ENCODE assay signal across 17 cellular contexts in the genomic region with DNA sequence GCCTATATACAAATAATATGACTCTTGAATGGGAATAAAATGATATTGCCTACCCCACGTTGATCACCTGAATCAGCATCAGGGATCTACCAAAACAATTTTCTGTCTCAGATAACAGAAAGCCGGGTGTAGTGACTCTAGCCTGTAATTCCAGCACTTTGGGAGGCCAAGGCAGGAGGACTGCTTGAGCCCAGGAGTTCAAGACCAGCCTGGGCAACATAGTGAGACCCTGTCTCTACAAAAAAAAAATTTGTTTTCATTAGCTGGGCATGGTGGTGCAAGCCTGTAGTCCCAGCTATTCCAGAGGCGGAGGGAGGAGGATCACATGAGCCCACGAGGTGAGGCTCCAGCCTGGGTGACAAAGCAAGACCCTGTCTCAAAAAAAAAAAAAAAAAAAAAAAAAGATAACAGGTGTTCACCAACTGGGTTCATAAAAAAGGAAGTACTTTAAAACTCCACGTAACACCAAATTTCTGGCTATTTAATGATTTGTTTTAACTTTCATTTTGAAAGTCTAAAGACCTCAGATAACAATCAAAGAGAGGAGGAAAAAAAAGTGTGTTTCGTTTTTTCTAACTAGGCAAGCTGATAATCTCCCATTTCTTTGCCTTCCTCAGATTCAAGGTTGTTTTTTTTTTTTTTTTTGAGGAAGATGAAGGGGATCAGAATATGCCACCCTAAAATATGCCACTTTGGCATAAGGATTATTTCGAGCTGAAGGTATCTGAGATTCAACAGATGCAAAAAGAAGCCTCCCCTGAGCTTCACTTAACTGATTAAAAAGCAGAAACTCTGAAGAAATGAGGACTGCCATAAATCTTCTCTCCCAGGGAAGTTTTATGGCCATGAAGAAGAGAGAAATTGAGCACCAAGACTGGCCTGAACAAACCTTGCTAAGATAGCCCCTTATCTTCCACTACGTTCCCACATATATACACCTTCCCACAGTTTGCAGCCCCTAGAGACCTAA. TPM values are rescaled to one million over a fixed set of nuclear protein-coding genes. Genes with fewer than 3 reads are reported as not detected.
DNase-seq lines count a peak whose midpoint lies in the region; ATAC-seq, FAIRE-seq and TF ChIP-seq lines count a peak whose summit lies in the region.
"Had no signal": no experiment of that assay in that cellular context is flagged by ENCODE, and none has a peak within 500 bp of the region (broad histone marks: within the 10 kb centered on the region; RNA-seq: fewer than 3 reads in every experiment).

No MANE protein-coding gene starts in this region.

- H3K27ac ChIP-seq in CD4-positive, alpha-beta T cell (ENCODE audit: low read depth, low read length), result peak overlapping the region; percentile 44
- H3K27ac ChIP-seq: brain microvascular endothelial cell, pancreas, skin epidermis had no signal

- no peak for DNase-seq in CD4-positive, alpha-beta T cell
- no peak for DNase-seq in WTC11 (ENCODE audit: low spot score)
- DNase-seq in immature natural killer cell, result no peak
- DNase-seq in RCC 7860 (ENCODE audit: low spot score), result no peak
- no peak for DNase-seq in activated CD4-positive, CD25-positive, alpha-beta regulatory T cell treated with anti-CD3 and anti-CD28 coated beads, Interleukin-2, amount 50 U/mL, for 72 hours
- DNase-seq: activated effector memory CD4-positive, alpha-beta T cell treated with Interleukin-2 at 50 U/mL for 16 hours; brain microvascular endothelial cell; DMS79 treated with DMSO at 0.1 percent for 48 hours; hippocampal formation; left cardiac atrium; NCI-H1436 treated with DMSO at 0.1 percent for 48 hours; pancreas; PC-3 had no signal

- H3K4me3 Mint-ChIP-seq in CD4-positive, alpha-beta T cell, result peak overlapping the region; percentile 72
- no peak overlapping the region for H3K4me3 Mint-ChIP-seq in WTC11
- peak overlapping the region in 1 of 5 donors; percentile 16 for H3K4me3 Mint-ChIP-seq in immature natural killer cell

- H3K27me3 Mint-ChIP-seq in CD4-positive, alpha-beta T cell, result no peaks in the 10 kb centered on the region
- H3K27me3 Mint-ChIP-seq in WTC11 (ENCODE audit: low read depth) (no peaks in the 10 kb centered on the region), immature natural killer cell (ENCODE audit: low read depth in 3 of 3) (no peaks in the 10 kb centered on the region)

- H3K9me3 ChIP-seq in CD4-positive, alpha-beta T cell (ENCODE audit: control insufficient read depth, low read length), result no peaks in the 10 kb centered on the region
- H3K9me3 ChIP-seq: HAP-1, pancreas had no signal

- POLR2A ChIA-PET in CD4-positive, alpha-beta T cell (lab: Charles Lee), result interaction anchor here (1.0 to 1.8 kb wide), 3 partner anchors 11 to 44 kb away, joined by 5 to 6 read pairs (median 5); a partner anchor contains a TSS
- POLR2A ChIA-PET in WTC11 (lab: Charles Lee), result no interaction called here

- H3K36me3 Mint-ChIP-seq in CD4-positive, alpha-beta T cell (ENCODE audit: low read depth), result peaks cover 79% of the 10 kb centered on the region
- H3K36me3 Mint-ChIP-seq in WTC11 (no peaks in the 10 kb centered on the region; the same call in 1 of the 2 replicates), immature natural killer cell (peaks cover 27 to 46% (median 27%) of the 10 kb centered on the region in 3 donors)

- intact Hi-C loops in CD4-positive, alpha-beta T cell (cut with DNase I, micrococcal nuclease), result loop anchor here in 1 of 2 experiments (5.0 to 10.0 kb wide), 3 partner anchors 33 to 57 kb away; no protein-coding TSS in a partner anchor

- H3K27ac Mint-ChIP-seq in CD4-positive, alpha-beta T cell, result peak overlapping the region; percentile 82
- H3K27ac Mint-ChIP-seq in WTC11, result no peak overlapping the region
- H3K27ac Mint-ChIP-seq in immature natural killer cell, result peak overlapping the region; percentile 46 to 88 (median 66)

- CTCF ChIA-PET in CD4-positive, alpha-beta T cell (lab: Charles Lee), result interaction anchor here (1.0 kb wide), 1 partner anchor 13 kb away, joined by 3 read pairs; no protein-coding TSS in a partner anchor
- CTCF ChIA-PET in WTC11 (lab: Charles Lee), result no interaction called here

- no peak for FAIRE-seq in RCC 7860 (lab: Jason Lieb, UNC)
- FAIRE-seq: pancreas had no signal

- no peaks in the 10 kb centered on the region for H3K27me3 ChIP-seq in CD4-positive, alpha-beta T cell (ENCODE audit: control insufficient read depth, insufficient read depth, low read length)
- H3K27me3 ChIP-seq: brain microvascular endothelial cell, pancreas had no signal

- H3K9me3 Mint-ChIP-seq in CD4-positive, alpha-beta T cell, result no peaks in the 10 kb centered on the region
- H3K9me3 Mint-ChIP-seq in WTC11 (no peaks in the 10 kb centered on the region), immature natural killer cell (no peaks in the 10 kb centered on the region)

- ATAC-seq in CD4-positive, alpha-beta T cell (ENCODE audit: poor library complexity), result peak; percentile 45
- ATAC-seq in GM18868 (IDR thresholded peaks at IDR 0.05; ENCODE audit: unreplicated experiment) (peak; percentile 51), WTC11 (no peak), HG02885 (IDR thresholded peaks at IDR 0.05; ENCODE audit: poor library complexity, unreplicated experiment) (no peak)
- ATAC-seq: left cardiac atrium, pancreas, PC-3 had no signal

- H3K4me1 Mint-ChIP-seq in CD4-positive, alpha-beta T cell (ENCODE audit: low read depth), result peaks cover 62% of the 10 kb centered on the region
- H3K4me1 Mint-ChIP-seq in WTC11 (peaks cover 13% of the 10 kb centered on the region), immature natural killer cell (peaks cover 53 to 83% of the 10 kb centered on the region in 2 donors)

- no peak for TF ChIP-seq CTCF in CD4-positive, alpha-beta T cell (IDR thresholded peaks at IDR 0.05)
- no peak for TF ChIP-seq CTCF in WTC11 (IDR thresholded peaks at IDR 0.05)

TF ChIP-seq in WTC11, 78 proteins besides CTCF, POLR2A, EP300 and RAD21:
- TF ChIP-seq ZNF232 (CRISPR knock-in tag; IDR thresholded peaks at IDR 0.05) (no peak), ZNF121 (CRISPR knock-in tag; IDR thresholded peaks at IDR 0.05) (peak; percentile 28; the same call in 1 of the 2 replicates)

RNA-seq across cellular contexts. Expression of a gene that starts 44.1 kb away (rescaled TPM):
- total RNA-seq in CD4-positive, alpha-beta T cell, result 10 to 100 TPM; 39.2 to 44.8 TPM
- 10.5 to 12.2 TPM (median 11.4 TPM) in 3 replicates for total RNA-seq in WTC11 (2021)
- polyA plus RNA-seq in immature natural killer cell, result 10 to 100 TPM; 19.4 to 52.7 (median 24.6) TPM

Comparison
In these comparisons a context has a peak if more than half of its experiments do, and no peak if none do; other contexts are left out.
1. ATAC-seq: peak in CD4-positive, alpha-beta T cell (single experiment) and GM18868 (single experiment); none in WTC11 (single experiment) and HG02885 (single experiment).